In genomic region chr10:132099701-132100481, GRCh38 we compare ENCODE assay signal across 26 cellular contexts. TPM values are rescaled to one million over a fixed set of nuclear protein-coding genes. Genes with fewer than 3 reads are reported as not detected.
DNase-seq lines count a peak whose midpoint lies in the region; ATAC-seq and TF ChIP-seq lines count a peak whose summit lies in the region.
"Had no signal": no experiment of that assay in that cellular context is flagged by ENCODE, and none has a peak within 500 bp of the region (broad histone marks: within the 10 kb centered on the region; RNA-seq: fewer than 3 reads in every experiment).

No MANE protein-coding gene starts in this region.

- TF ChIP-seq CTCF in right atrium auricular region (IDR thresholded peaks at IDR 0.05), result no peak
- TF ChIP-seq CTCF in coronary artery (IDR thresholded peaks at IDR 0.05), result no peak
- no peak for TF ChIP-seq CTCF in upper lobe of right lung (IDR thresholded peaks at IDR 0.05)

- H2BK120ac ChIP-seq in mesendoderm (ENCODE audit: low read depth, low read length), result no peak overlapping the region

- 83% methylated on average over 32 of the region's 32 CpGs for whole genome bisulfite sequencing in right cardiac atrium
- no CpG with 5 or more reads among the region's 32 CpGs for WGBS in mesendoderm (ENCODE audit: extremely low coverage, insufficient coverage, low lambda C conversion rate)

- H3K79me2 ChIP-seq in mesendoderm (ENCODE audit: control insufficient read depth, insufficient read depth, low read length), result no peaks in the 10 kb centered on the region
- H3K79me2 ChIP-seq: parathyroid adenoma had no signal

- H3K27me3 ChIP-seq in right atrium auricular region (no peaks in the 10 kb centered on the region), right cardiac atrium (ENCODE audit: control insufficient read depth, insufficient read depth) (no peaks in the 10 kb centered on the region), mesendoderm (ENCODE audit: insufficient read depth, low read length, poor library complexity) (no peaks in the 10 kb centered on the region), upper lobe of right lung (peaks cover 6% of the 10 kb centered on the region)
- H3K27me3 ChIP-seq: cardiac muscle cell, SJSA1 had no signal

- H3K27ac ChIP-seq in right atrium auricular region (no peak overlapping the region), right cardiac atrium (ENCODE audit: low read length) (no peak overlapping the region), coronary artery (no peak overlapping the region), mesendoderm (ENCODE audit: low read depth, low read length) (no peak overlapping the region), upper lobe of right lung (no peak overlapping the region)
- H3K27ac ChIP-seq: C4-2B, cardiac muscle cell, parathyroid adenoma, SJSA1 had no signal

- H2BK5ac ChIP-seq in mesendoderm (ENCODE audit: low read length), result no peak overlapping the region

- H3K4me3 ChIP-seq in right atrium auricular region, result no peak overlapping the region
- H3K4me3 ChIP-seq in right cardiac atrium (ENCODE audit: low read length), result no peak overlapping the region
- H3K4me3 ChIP-seq in coronary artery, result no peak overlapping the region
- H3K4me3 ChIP-seq in mesendoderm (ENCODE audit: low read length), result no peak overlapping the region
- H3K4me3 ChIP-seq in upper lobe of right lung, result no peak overlapping the region
- H3K4me3 ChIP-seq: cardiac muscle cell, GM12878, SJSA1 had no signal

- no peaks in the 10 kb centered on the region for H3K79me1 ChIP-seq in mesendoderm (ENCODE audit: low read length)

- no peak overlapping the region for H2BK15ac ChIP-seq in mesendoderm (replicated peaks; ENCODE audit: low read depth)

- peak overlapping the region; percentile 66 for H3K23ac ChIP-seq in mesendoderm (ENCODE audit: low read length)

- H3K56ac ChIP-seq in mesendoderm (ENCODE audit: low read length), result no peak overlapping the region

- no peak overlapping the region for H3K4me2 ChIP-seq in mesendoderm (ENCODE audit: low read length)

- no peak for ATAC-seq in right cardiac atrium
- ATAC-seq in upper lobe of right lung, result peak; percentile 6
- ATAC-seq in GM21423 (IDR thresholded peaks at IDR 0.05; ENCODE audit: unreplicated experiment), result no peak
- ATAC-seq in HG02623 (IDR thresholded peaks at IDR 0.05; ENCODE audit: unreplicated experiment), result no peak
- ATAC-seq: activated T-cell treated with anti-CD3 and anti-CD28 coated beads, Interleukin-2, amount 50 U/mL, for 72 hours; GM12878; naive thymus-derived CD8-positive, alpha-beta T cell; Panc1 had no signal

- no peak overlapping the region for H2AK5ac ChIP-seq in mesendoderm (ENCODE audit: low read length)

- no peak overlapping the region for H4K8ac ChIP-seq in mesendoderm (ENCODE audit: low read depth, low read length)

- DNase-seq in right atrium auricular region (ENCODE audit: low spot score), result peak; percentile 46
- no peak for DNase-seq in right cardiac atrium
- DNase-seq in coronary artery (ENCODE audit: low spot score), result peak; percentile 59
- no peak for DNase-seq in mesendoderm
- peak; percentile 42 for DNase-seq in upper lobe of right lung
- DNase-seq: ACHN; activated CD4-positive, CD25-positive, alpha-beta regulatory T cell treated with anti-CD3 and anti-CD28 coated beads, Interleukin-2, amount 50 U/mL, for 72 hours; activated naive CD4-positive, alpha-beta T cell treated with anti-CD3 and anti-CD28 coated beads, Interleukin-2, amount 50 U/mL, for 16 hours; activated T-cell treated with anti-CD3 and anti-CD28 coated beads, Interleukin-2, amount 50 U/mL, for 72 hours; anterior cingulate cortex; Calu3; dermis blood vessel endothelial cell; Kasumi-1; kidney glomerular epithelial cell; NCI-H1694; NCI-H2171 treated with DMSO at 0.1 percent for 48 hours; NCI-H526 had no signal

- no peaks in the 10 kb centered on the region for H3K9me3 ChIP-seq in right atrium auricular region
- H3K9me3 ChIP-seq in right cardiac atrium (ENCODE audit: control insufficient read depth, low read length), result no peaks in the 10 kb centered on the region
- H3K9me3 ChIP-seq in upper lobe of right lung, result no peaks in the 10 kb centered on the region
- H3K9me3 ChIP-seq: SJSA1 had no signal

- H3K36me3 ChIP-seq in right atrium auricular region (no peaks in the 10 kb centered on the region), mesendoderm (ENCODE audit: control insufficient read depth, insufficient read depth, low read length) (no peaks in the 10 kb centered on the region), upper lobe of right lung (no peaks in the 10 kb centered on the region)
- H3K36me3 ChIP-seq: cardiac muscle cell, SJSA1 had no signal

- H4K5ac ChIP-seq in mesendoderm (ENCODE audit: low read length), result no peak overlapping the region

- H3K4ac ChIP-seq in mesendoderm (ENCODE audit: low read depth, low read length), result no peak overlapping the region

- H3K9ac ChIP-seq in mesendoderm (ENCODE audit: low read length), result no peak overlapping the region
- H3K9ac ChIP-seq: parathyroid adenoma had no signal

- intact Hi-C loops in right cardiac atrium (cut with DNase I) (no loop called here), upper lobe of right lung (cut with DNase I) (no loop called here)

- no peaks in the 10 kb centered on the region for H3K4me1 ChIP-seq in right atrium auricular region
- no peaks in the 10 kb centered on the region for H3K4me1 ChIP-seq in right cardiac atrium (ENCODE audit: control insufficient read depth, insufficient read depth, low read length)
- no peaks in the 10 kb centered on the region for H3K4me1 ChIP-seq in mesendoderm (ENCODE audit: control insufficient read depth, low read depth, low read length)
- no peaks in the 10 kb centered on the region for H3K4me1 ChIP-seq in upper lobe of right lung
- H3K4me1 ChIP-seq: parathyroid adenoma, SJSA1 had no signal

- no peak overlapping the region for H3K18ac ChIP-seq in mesendoderm (ENCODE audit: low read length)

RNA-seq across cellular contexts. Expression of gene JAKMIP3, which starts 34.1 kb away (rescaled TPM):
- under 1 TPM; 0.20 to 0.44 TPM for total RNA-seq in right atrium auricular region
- 1 to 10 TPM in 2 of 4 donors, under 1 TPM in 2; 0.39 to 1.6 (median 1.2) TPM for total RNA-seq in right cardiac atrium
- 0.91 TPM for polyA plus RNA-seq in right cardiac atrium
- polyA plus RNA-seq in mesendoderm (2013, experiment 1 of 2), result 0.18 TPM
- polyA plus RNA-seq in mesendoderm (2013, experiment 2 of 2), result 0.24 TPM
- 0.32 TPM for total RNA-seq in upper lobe of right lung
- total RNA-seq: dermis blood vessel endothelial cell, GM12878 had no signal

Comparison
In these comparisons a context has a peak if more than half of its experiments do, and no peak if none do; other contexts are left out.
1. DNase-seq: peak in right atrium auricular region (single experiment), coronary artery (single experiment) and upper lobe of right lung (single experiment); none in right cardiac atrium (0 of 3) and mesendoderm (single experiment).